Comparison of ENCODE assay signal across 8 cellular contexts in genomic region chr2:231057590-231057989, GRCh38. TPM values are rescaled to one million over a fixed set of nuclear protein-coding genes. Genes with fewer than 3 reads are reported as not detected.
DNase-seq lines count a peak whose midpoint lies in the region; ATAC-seq and TF ChIP-seq lines count a peak whose summit lies in the region.

No MANE protein-coding gene starts in this region.

- H3K27ac Mint-ChIP-seq in glutamatergic neuron (ENCODE audit: unreplicated experiment): peak overlapping the region; percentile 76

- peak overlapping the region in 4 of 8 donors; percentile 93 to 98 (median 96) for H3K27ac ChIP-seq in spleen

- WGBS in spleen, 5 donors: 8 to 12% (median 10%) methylated on average over 10 of the region's 10 CpGs

- peaks cover 6% of the 10 kb centered on the region for H3K27me3 Mint-ChIP-seq in glutamatergic neuron (ENCODE audit: unreplicated experiment)

- no peaks in the 10 kb centered on the region for H3K36me3 Mint-ChIP-seq in glutamatergic neuron (ENCODE audit: unreplicated experiment)

- H3K9me3 ChIP-seq in spleen: no peaks in the 10 kb centered on the region

- DNase-seq in DMS53 (lab: John Stamatoyannopoulos, UW): peak; percentile 28
- DNase-seq in DMS53 treated with DMSO at 0.1 percent for 48 hours (lab: John Stamatoyannopoulos, UW; ENCODE audit: unreplicated experiment): no peak
- DNase-seq in glutamatergic neuron: no peak
- DNase-seq in spleen: no peak
- DNase-seq in DMS79 (lab: John Stamatoyannopoulos, UW): no peak
- no peak for DNase-seq in HT-29 (ENCODE audit: low spot score)

- H3K4me1 Mint-ChIP-seq in glutamatergic neuron (ENCODE audit: low read depth, unreplicated experiment): peaks cover 17% of the 10 kb centered on the region

- H3K9me3 Mint-ChIP-seq in glutamatergic neuron (ENCODE audit: unreplicated experiment): no peaks in the 10 kb centered on the region

- intact Hi-C loops in spleen (cut with DNase I; ENCODE audit: low total_unique reads): no loop called here

- TF ChIP-seq POLR2A in spleen (IDR thresholded peaks at IDR 0.05): no peak

- no peak for ATAC-seq in HG02798 (IDR thresholded peaks at IDR 0.05; ENCODE audit: poor library complexity, unreplicated experiment)

- H3K36me3 ChIP-seq in spleen: peaks cover 0 to 16% (median 10%) of the 10 kb centered on the region in 6 donors

- peaks cover 34 to 67% (median 46%) of the 10 kb centered on the region in 6 donors for H3K4me1 ChIP-seq in spleen

- TF ChIP-seq CTCF in WI38 (IDR thresholded peaks at IDR 0.05; ENCODE audit: low read depth, low read length): no peak
- no peak for TF ChIP-seq CTCF in glutamatergic neuron (IDR thresholded peaks at IDR 0.05; ENCODE audit: partially characterized antibody, unreplicated experiment)
- TF ChIP-seq CTCF in spleen (IDR thresholded peaks at IDR 0.05 in 8 of 11, conservative IDR thresholded peaks at IDR 0.05 in 3 of 11): no peak

- H3K4me3 ChIP-seq in WI38 (ENCODE audit: low read depth, low read length) (peak overlapping the region; percentile 100), spleen (peak overlapping the region; percentile 86 to 100 (median 98))

- H3K4me3 Mint-ChIP-seq in glutamatergic neuron (ENCODE audit: unreplicated experiment): peak overlapping the region; percentile 83

- peaks cover 0 to under 1% (median 0%) of the 10 kb centered on the region in 7 donors for H3K27me3 ChIP-seq in spleen (replicated peaks in 1 of 7)

RNA-seq across cellular contexts. Expression of gene PSMD1, which starts 0.9 kb away (rescaled TPM):
- total RNA-seq in glutamatergic neuron (ENCODE audit: unreplicated experiment) (126 TPM), spleen (10 to 100 TPM; 51.1 to 81.2 (median 61.2) TPM)
- 10 to 100 TPM; 21.2 to 37.3 (median 34.5) TPM for polyA plus RNA-seq in spleen
- total RNA-seq in HT-29 (2014; rRNA removed; shearing (Covaris generic)): 72.0 and 93.3 TPM in 2 replicates

RNA-seq across cellular contexts. Expression of gene C2orf72, which starts 20.3 kb away (rescaled TPM):
- total RNA-seq in glutamatergic neuron (ENCODE audit: unreplicated experiment) (0.42 TPM), spleen (not detected)
- polyA plus RNA-seq in spleen: not detected
- 2.1 and 4.1 TPM in 2 replicates for total RNA-seq in HT-29 (2014; rRNA removed; shearing (Covaris generic))
